ENCODE assay signal across 2 cellular contexts in genomic region chr21:32410291-32410690, GRCh38.
TF ChIP-seq lines count a peak whose summit lies in the region.

No MANE protein-coding gene starts in this region.

TF ChIP-seq in A549, 52 proteins besides CTCF, POLR2A, EP300 and RAD21 (continued from another document):
- TF ChIP-seq HES2 (IDR thresholded peaks at IDR 0.05) = no peak
- TF ChIP-seq SREBF2 (IDR thresholded peaks at IDR 0.05) = no peak
- no peak for TF ChIP-seq CEBPB (IDR thresholded peaks at IDR 0.05)
- TF ChIP-seq FOSL2 (IDR thresholded peaks at IDR 0.05) = no peak
- no peak for TF ChIP-seq FOSL2 (CRISPR knock-in tag; IDR thresholded peaks at IDR 0.05)
- no peak for TF ChIP-seq KDM1A (IDR thresholded peaks at IDR 0.05; ENCODE audit: low read depth)
- TF ChIP-seq RARB (CRISPR knock-in tag; IDR thresholded peaks at IDR 0.05) = no peak

TF ChIP-seq in GM23338, 12 proteins besides CTCF, POLR2A, EP300 and RAD21:
- TF ChIP-seq, protein P1, sequence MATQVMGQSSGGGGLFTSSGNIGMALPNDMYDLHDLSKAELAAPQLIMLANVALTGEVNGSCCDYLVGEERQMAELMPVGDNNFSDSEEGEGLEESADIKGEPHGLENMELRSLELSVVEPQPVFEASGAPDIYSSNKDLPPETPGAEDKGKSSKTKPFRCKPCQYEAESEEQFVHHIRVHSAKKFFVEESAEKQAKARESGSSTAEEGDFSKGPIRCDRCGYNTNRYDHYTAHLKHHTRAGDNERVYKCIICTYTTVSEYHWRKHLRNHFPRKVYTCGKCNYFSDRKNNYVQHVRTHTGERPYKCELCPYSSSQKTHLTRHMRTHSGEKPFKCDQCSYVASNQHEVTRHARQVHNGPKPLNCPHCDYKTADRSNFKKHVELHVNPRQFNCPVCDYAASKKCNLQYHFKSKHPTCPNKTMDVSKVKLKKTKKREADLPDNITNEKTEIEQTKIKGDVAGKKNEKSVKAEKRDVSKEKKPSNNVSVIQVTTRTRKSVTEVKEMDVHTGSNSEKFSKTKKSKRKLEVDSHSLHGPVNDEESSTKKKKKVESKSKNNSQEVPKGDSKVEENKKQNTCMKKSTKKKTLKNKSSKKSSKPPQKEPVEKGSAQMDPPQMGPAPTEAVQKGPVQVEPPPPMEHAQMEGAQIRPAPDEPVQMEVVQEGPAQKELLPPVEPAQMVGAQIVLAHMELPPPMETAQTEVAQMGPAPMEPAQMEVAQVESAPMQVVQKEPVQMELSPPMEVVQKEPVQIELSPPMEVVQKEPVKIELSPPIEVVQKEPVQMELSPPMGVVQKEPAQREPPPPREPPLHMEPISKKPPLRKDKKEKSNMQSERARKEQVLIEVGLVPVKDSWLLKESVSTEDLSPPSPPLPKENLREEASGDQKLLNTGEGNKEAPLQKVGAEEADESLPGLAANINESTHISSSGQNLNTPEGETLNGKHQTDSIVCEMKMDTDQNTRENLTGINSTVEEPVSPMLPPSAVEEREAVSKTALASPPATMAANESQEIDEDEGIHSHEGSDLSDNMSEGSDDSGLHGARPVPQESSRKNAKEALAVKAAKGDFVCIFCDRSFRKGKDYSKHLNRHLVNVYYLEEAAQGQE (IDR thresholded peaks at IDR 0.05; ENCODE audit: unreplicated experiment) = no peak
- TF ChIP-seq NANOG (IDR thresholded peaks at IDR 0.05; ENCODE audit: borderline replicate concordance) = no peak
- no peak for TF ChIP-seq EZH2phosphoT487 (IDR thresholded peaks at IDR 0.05; ENCODE audit: unreplicated experiment)
- TF ChIP-seq CREB1 (CRISPR knock-in tag; IDR thresholded peaks at IDR 0.05; ENCODE audit: low read depth) = no peak
- no peak for TF ChIP-seq POLR2AphosphoS5 (IDR thresholded peaks at IDR 0.05; ENCODE audit: low read depth)
- TF ChIP-seq ETS1 (IDR thresholded peaks at IDR 0.05) = no peak
- no peak for TF ChIP-seq EZH2 (IDR thresholded peaks at IDR 0.05; ENCODE audit: low read depth, unreplicated experiment)
- TF ChIP-seq ZNF114 (CRISPR knock-in tag; IDR thresholded peaks at IDR 0.05) = no peak
- no peak for TF ChIP-seq JUNB (IDR thresholded peaks at IDR 0.05; ENCODE audit: unreplicated experiment)
- TF ChIP-seq ZNF331 (CRISPR knock-in tag; IDR thresholded peaks at IDR 0.05; ENCODE audit: low read depth) = no peak
- TF ChIP-seq, protein P2, sequence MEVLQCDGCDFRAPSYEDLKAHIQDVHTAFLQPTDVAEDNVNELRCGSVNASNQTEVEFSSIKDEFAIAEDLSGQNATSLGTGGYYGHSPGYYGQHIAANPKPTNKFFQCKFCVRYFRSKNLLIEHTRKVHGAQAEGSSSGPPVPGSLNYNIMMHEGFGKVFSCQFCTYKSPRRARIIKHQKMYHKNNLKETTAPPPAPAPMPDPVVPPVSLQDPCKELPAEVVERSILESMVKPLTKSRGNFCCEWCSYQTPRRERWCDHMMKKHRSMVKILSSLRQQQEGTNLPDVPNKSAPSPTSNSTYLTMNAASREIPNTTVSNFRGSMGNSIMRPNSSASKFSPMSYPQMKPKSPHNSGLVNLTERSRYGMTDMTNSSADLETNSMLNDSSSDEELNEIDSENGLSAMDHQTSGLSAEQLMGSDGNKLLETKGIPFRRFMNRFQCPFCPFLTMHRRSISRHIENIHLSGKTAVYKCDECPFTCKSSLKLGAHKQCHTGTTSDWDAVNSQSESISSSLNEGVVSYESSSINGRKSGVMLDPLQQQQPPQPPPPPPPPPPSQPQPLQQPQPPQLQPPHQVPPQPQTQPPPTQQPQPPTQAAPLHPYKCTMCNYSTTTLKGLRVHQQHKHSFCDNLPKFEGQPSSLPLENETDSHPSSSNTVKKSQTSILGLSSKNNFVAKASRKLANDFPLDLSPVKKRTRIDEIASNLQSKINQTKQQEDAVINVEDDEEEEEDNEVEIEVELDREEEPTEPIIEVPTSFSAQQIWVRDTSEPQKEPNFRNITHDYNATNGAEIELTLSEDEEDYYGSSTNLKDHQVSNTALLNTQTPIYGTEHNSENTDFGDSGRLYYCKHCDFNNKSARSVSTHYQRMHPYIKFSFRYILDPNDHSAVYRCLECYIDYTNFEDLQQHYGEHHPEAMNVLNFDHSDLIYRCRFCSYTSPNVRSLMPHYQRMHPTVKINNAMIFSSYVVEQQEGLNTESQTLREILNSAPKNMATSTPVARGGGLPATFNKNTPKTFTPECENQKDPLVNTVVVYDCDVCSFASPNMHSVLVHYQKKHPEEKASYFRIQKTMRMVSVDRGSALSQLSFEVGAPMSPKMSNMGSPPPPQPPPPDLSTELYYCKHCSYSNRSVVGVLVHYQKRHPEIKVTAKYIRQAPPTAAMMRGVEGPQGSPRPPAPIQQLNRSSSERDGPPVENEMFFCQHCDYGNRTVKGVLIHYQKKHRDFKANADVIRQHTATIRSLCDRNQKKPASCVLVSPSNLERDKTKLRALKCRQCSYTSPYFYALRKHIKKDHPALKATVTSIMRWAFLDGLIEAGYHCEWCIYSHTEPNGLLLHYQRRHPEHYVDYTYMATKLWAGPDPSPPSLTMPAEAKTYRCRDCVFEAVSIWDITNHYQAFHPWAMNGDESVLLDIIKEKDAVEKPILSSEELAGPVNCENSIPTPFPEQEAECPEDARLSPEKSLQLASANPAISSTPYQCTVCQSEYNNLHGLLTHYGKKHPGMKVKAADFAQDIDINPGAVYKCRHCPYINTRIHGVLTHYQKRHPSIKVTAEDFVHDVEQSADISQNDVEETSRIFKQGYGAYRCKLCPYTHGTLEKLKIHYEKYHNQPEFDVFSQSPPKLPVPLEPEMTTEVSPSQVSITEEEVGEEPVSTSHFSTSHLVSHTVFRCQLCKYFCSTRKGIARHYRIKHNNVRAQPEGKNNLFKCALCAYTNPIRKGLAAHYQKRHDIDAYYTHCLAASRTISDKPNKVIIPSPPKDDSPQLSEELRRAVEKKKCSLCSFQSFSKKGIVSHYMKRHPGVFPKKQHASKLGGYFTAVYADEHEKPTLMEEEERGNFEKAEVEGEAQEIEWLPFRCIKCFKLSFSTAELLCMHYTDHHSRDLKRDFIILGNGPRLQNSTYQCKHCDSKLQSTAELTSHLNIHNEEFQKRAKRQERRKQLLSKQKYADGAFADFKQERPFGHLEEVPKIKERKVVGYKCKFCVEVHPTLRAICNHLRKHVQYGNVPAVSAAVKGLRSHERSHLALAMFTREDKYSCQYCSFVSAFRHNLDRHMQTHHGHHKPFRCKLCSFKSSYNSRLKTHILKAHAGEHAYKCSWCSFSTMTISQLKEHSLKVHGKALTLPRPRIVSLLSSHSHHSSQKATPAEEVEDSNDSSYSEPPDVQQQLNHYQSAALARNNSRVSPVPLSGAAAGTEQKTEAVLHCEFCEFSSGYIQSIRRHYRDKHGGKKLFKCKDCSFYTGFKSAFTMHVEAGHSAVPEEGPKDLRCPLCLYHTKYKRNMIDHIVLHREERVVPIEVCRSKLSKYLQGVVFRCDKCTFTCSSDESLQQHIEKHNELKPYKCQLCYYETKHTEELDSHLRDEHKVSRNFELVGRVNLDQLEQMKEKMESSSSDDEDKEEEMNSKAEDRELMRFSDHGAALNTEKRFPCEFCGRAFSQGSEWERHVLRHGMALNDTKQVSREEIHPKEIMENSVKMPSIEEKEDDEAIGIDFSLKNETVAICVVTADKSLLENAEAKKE (CRISPR knock-in tag; IDR thresholded peaks at IDR 0.05) = no peak
- TF ChIP-seq STAT1 (IDR thresholded peaks at IDR 0.05; ENCODE audit: unreplicated experiment) = no peak
TF ChIP-seq in GM23338: peak in this region for 0.
